Comparison of ENCODE assay signal across 14 cellular contexts in genomic region chr1:206472886-206473285, GRCh38. TPM values are rescaled to one million over a fixed set of nuclear protein-coding genes. Genes with fewer than 3 reads are reported as not detected.
DNase-seq lines count a peak whose midpoint lies in the region; ATAC-seq and TF ChIP-seq lines count a peak whose summit lies in the region.
"Had no signal": no experiment of that assay in that cellular context is flagged by ENCODE, and none has a peak within 500 bp of the region (broad histone marks: within the 10 kb centered on the region; RNA-seq: fewer than 3 reads in every experiment).

No MANE protein-coding gene starts in this region.

- H3K27me3 ChIP-seq in OCI-LY1 (ENCODE audit: insufficient read depth, low read length), result no peaks in the 10 kb centered on the region
- H3K27me3 ChIP-seq: colonic mucosa had no signal

- H3K9me2 ChIP-seq in OCI-LY1 (ENCODE audit: low read depth, low read length), result no peaks in the 10 kb centered on the region

- peak overlapping the region; percentile 85; the same call in 1 of the 2 replicates for H3K4me2 ChIP-seq in OCI-LY1 (ENCODE audit: low read length)

- TF ChIP-seq CTCF in OCI-LY1 (IDR thresholded peaks at IDR 0.05; ENCODE audit: low read length) (no peak), choroid plexus epithelial cell (conservative IDR thresholded peaks at IDR 0.05; ENCODE audit: low read depth, low read length) (no peak)

- no peaks in the 10 kb centered on the region for H3K27me3 Mint-ChIP-seq in activated naive CD4-positive, alpha-beta T cell treated with anti-CD3 and anti-CD28 coated beads, Interleukin-2, amount 10 ng/mL, durations not matched to agents 7 days and 5 days
- no peaks in the 10 kb centered on the region for H3K27me3 Mint-ChIP-seq in stimulated activated memory B cell treated with anti-CD40 and anti-IgM and Interleukin-4, amounts not matched to agents 10 μg/mL and 1 μg/mL and 100 μg/mL, for 72 hours

- no peak for DNase-seq in activated naive CD4-positive, alpha-beta T cell treated with anti-CD3 and anti-CD28 coated beads, Interleukin-2, amount 10 ng/mL, durations not matched to agents 7 days and 5 days
- DNase-seq in activated naive CD4-positive, alpha-beta T cell treated with anti-CD3 and anti-CD28 coated beads, Interleukin-2, amount 50 U/mL, for 72 hours (ENCODE audit: low spot score in 2 of 2), result no peak
- DNase-seq in choroid plexus epithelial cell (ENCODE audit: low read depth) (no peak), putamen (ENCODE audit: low spot score) (no peak), HUDEP-2 (lab: John Stamatoyannopoulos, UW; ENCODE audit: unreplicated experiment in 76 of 76) (no peak)
- DNase-seq: colonic mucosa; foreskin melanocyte; NCI-H1092; NCI-H748 treated with DMSO at 0.1 percent for 48 hours; stimulated activated CD4-positive, alpha-beta T cell treated with anti-CD3 and anti-CD28 coated beads, Interleukin-2, amount 100 ng/mL, for 48 hours had no signal

- H3K79me2 ChIP-seq in OCI-LY1 (ENCODE audit: insufficient read depth, low read length), result no peaks in the 10 kb centered on the region

- peaks cover 44% of the 10 kb centered on the region for H3K36me3 ChIP-seq in OCI-LY1 (ENCODE audit: insufficient read depth, low read length)
- H3K36me3 ChIP-seq: colonic mucosa had no signal

- peak overlapping the region; percentile 91 for H3K27ac ChIP-seq in OCI-LY1 (ENCODE audit: low read depth, low read length, poor library complexity, severe bottlenecking)
- H3K27ac ChIP-seq: C4-2B had no signal

- CTCF ChIA-PET in activated naive CD4-positive, alpha-beta T cell treated with anti-CD3 and anti-CD28 coated beads, Interleukin-2, amount 10 ng/mL, durations not matched to agents 7 days and 5 days (lab: Charles Lee), result interaction anchor here (1.0 to 5.7 kb wide), 3 partner anchors 9 to 139 kb away, joined by 3 to 43 read pairs (median 3); partner anchors contain the start of gene EIF2D

- H3K4me3 ChIP-seq in OCI-LY1 (ENCODE audit: low read depth, low read length, poor library complexity, severe bottlenecking), result no peak overlapping the region
- H3K4me3 ChIP-seq in choroid plexus epithelial cell (ENCODE audit: low read depth, low read length), result peak overlapping the region; percentile 14
- H3K4me3 ChIP-seq: colonic mucosa had no signal

- H4K20me1 ChIP-seq in OCI-LY1 (ENCODE audit: insufficient read depth, low read length), result no peaks in the 10 kb centered on the region

- H3K9ac ChIP-seq in OCI-LY1 (ENCODE audit: low read length), result no peak overlapping the region

- no peaks in the 10 kb centered on the region for H3K9me3 Mint-ChIP-seq in activated naive CD4-positive, alpha-beta T cell treated with anti-CD3 and anti-CD28 coated beads, Interleukin-2, amount 10 ng/mL, durations not matched to agents 7 days and 5 days
- no peaks in the 10 kb centered on the region for H3K9me3 Mint-ChIP-seq in activated naive CD4-positive, alpha-beta T cell treated with anti-CD3 and anti-CD28 coated beads, Interleukin-2, amount 50 U/mL, for 72 hours
- no peaks in the 10 kb centered on the region for H3K9me3 Mint-ChIP-seq in stimulated activated memory B cell treated with anti-CD40 and anti-IgM and Interleukin-4, amounts not matched to agents 10 μg/mL and 1 μg/mL and 100 μg/mL, for 72 hours

- peaks cover 57% of the 10 kb centered on the region for H3K36me3 Mint-ChIP-seq in activated naive CD4-positive, alpha-beta T cell treated with anti-CD3 and anti-CD28 coated beads, Interleukin-2, amount 10 ng/mL, durations not matched to agents 7 days and 5 days
- H3K36me3 Mint-ChIP-seq in activated naive CD4-positive, alpha-beta T cell treated with anti-CD3 and anti-CD28 coated beads, Interleukin-2, amount 50 U/mL, for 72 hours, result peaks cover 0 to 54% of the 10 kb centered on the region in 2 donors
- H3K36me3 Mint-ChIP-seq in stimulated activated memory B cell treated with anti-CD40 and anti-IgM and Interleukin-4, amounts not matched to agents 10 μg/mL and 1 μg/mL and 100 μg/mL, for 72 hours, result peaks cover 39% of the 10 kb centered on the region

- H3K9me3 ChIP-seq in OCI-LY1 (ENCODE audit: low read length), result no peaks in the 10 kb centered on the region
- H3K9me3 ChIP-seq: colonic mucosa had no signal

- no peak overlapping the region for H2AFZ ChIP-seq in OCI-LY1 (ENCODE audit: low read length)

- peaks cover 66% of the 10 kb centered on the region for H3K4me1 Mint-ChIP-seq in activated naive CD4-positive, alpha-beta T cell treated with anti-CD3 and anti-CD28 coated beads, Interleukin-2, amount 10 ng/mL, durations not matched to agents 7 days and 5 days
- peaks cover 57% of the 10 kb centered on the region for H3K4me1 Mint-ChIP-seq in stimulated activated memory B cell treated with anti-CD40 and anti-IgM and Interleukin-4, amounts not matched to agents 10 μg/mL and 1 μg/mL and 100 μg/mL, for 72 hours

- ATAC-seq in activated naive CD4-positive, alpha-beta T cell treated with anti-CD3 and anti-CD28 coated beads, Interleukin-2, amount 50 U/mL, for 72 hours, result no peak
- ATAC-seq in stimulated activated memory B cell treated with anti-CD40 and anti-IgM and Interleukin-4, amounts not matched to agents 10 μg/mL and 1 μg/mL and 100 μg/mL, for 72 hours, result no peak
- no peak for ATAC-seq in esophagus mucosa

- H3K4me3 Mint-ChIP-seq in activated naive CD4-positive, alpha-beta T cell treated with anti-CD3 and anti-CD28 coated beads, Interleukin-2, amount 10 ng/mL, durations not matched to agents 7 days and 5 days, result peak overlapping the region; percentile 72
- peak overlapping the region; percentile 93 for H3K4me3 Mint-ChIP-seq in stimulated activated memory B cell treated with anti-CD40 and anti-IgM and Interleukin-4, amounts not matched to agents 10 μg/mL and 1 μg/mL and 100 μg/mL, for 72 hours

- peaks cover 42% of the 10 kb centered on the region for H3K4me1 ChIP-seq in OCI-LY1 (ENCODE audit: insufficient read depth, low read length, severe bottlenecking)

- peak overlapping the region; percentile 85 for H3K27ac Mint-ChIP-seq in activated naive CD4-positive, alpha-beta T cell treated with anti-CD3 and anti-CD28 coated beads, Interleukin-2, amount 10 ng/mL, durations not matched to agents 7 days and 5 days
- peak overlapping the region in 1 of 2 donors; percentile 91 for H3K27ac Mint-ChIP-seq in activated naive CD4-positive, alpha-beta T cell treated with anti-CD3 and anti-CD28 coated beads, Interleukin-2, amount 50 U/mL, for 72 hours
- H3K27ac Mint-ChIP-seq in stimulated activated memory B cell treated with anti-CD40 and anti-IgM and Interleukin-4, amounts not matched to agents 10 μg/mL and 1 μg/mL and 100 μg/mL, for 72 hours, result peak overlapping the region; percentile 93

- H3F3A ChIP-seq in OCI-LY1 (ENCODE audit: insufficient read depth, low read length), result no peaks in the 10 kb centered on the region

RNA-seq across cellular contexts. Expression of gene IKBKE, which starts 2.6 kb away (rescaled TPM):
- 10 to 100 TPM in 1 of 2 donors, 1 to 10 TPM in 1; 4.5 to 40.7 TPM for total RNA-seq in activated naive CD4-positive, alpha-beta T cell treated with anti-CD3 and anti-CD28 coated beads, Interleukin-2, amount 50 U/mL, for 72 hours
- total RNA-seq in esophagus mucosa, result 14.2 TPM

RNA-seq across cellular contexts. Expression of gene RASSF5, which starts 34.4 kb away (rescaled TPM):
- 100 to 1,000 TPM; 212 to 239 TPM for total RNA-seq in activated naive CD4-positive, alpha-beta T cell treated with anti-CD3 and anti-CD28 coated beads, Interleukin-2, amount 50 U/mL, for 72 hours
- total RNA-seq in esophagus mucosa, result 38.7 TPM
